Comparison of ENCODE assay signal across 40 cellular contexts in genomic region chr20:63396300-63396699, GRCh38. TPM values are rescaled to one million over a fixed set of nuclear protein-coding genes. Genes with fewer than 3 reads are reported as not detected.
"Had no signal": no experiment of that assay in that cellular context is flagged by ENCODE, and none has a peak within 500 bp of the region (broad histone marks: within the 10 kb centered on the region; RNA-seq: fewer than 3 reads in every experiment).

No MANE protein-coding gene starts in this region.

- DNase-seq: Karpas-422, Kasumi-1, MG63, MM.1S, MV-4-11, NCI-H1048, NCI-H1092, NCI-H1092 treated with DMSO at 0.1 percent for 48 hours, NCI-H1105, NCI-H1105 treated with DMSO at 0.1 percent for 48 hours, NCI-H1417, NCI-H1417 treated with DMSO at 0.1 percent for 48 hours, NCI-H1436, NCI-H1436 treated with DMSO at 0.1 percent for 48 hours, NCI-H146, NCI-H1694, NCI-H1694 treated with DMSO at 0.1 percent for 48 hours, NCI-H187, NCI-H187 treated with DMSO at 0.1 percent for 48 hours, NCI-H1930, NCI-H2029, NCI-H2029 treated with DMSO at 0.1 percent for 48 hours, NCI-H2081, NCI-H2081 treated with DMSO at 0.1 percent for 48 hours, NCI-H2107, NCI-H2171, NCI-H2171 treated with DMSO at 0.1 percent for 48 hours, NCI-H2227 treated with DMSO at 0.1 percent for 48 hours, NCI-H226, NCI-H345, NCI-H446, NCI-H446 treated with DMSO at 0.1 percent for 48 hours, NCI-H510A, NCI-H510A treated with DMSO at 0.1 percent for 48 hours, NCI-H524 had no signal

- H3K9ac ChIP-seq: KMS-11 had no signal

- H3K27ac ChIP-seq: KMS-11 had no signal

- H3K4me3 ChIP-seq: MG63 had no signal

- H3K4me2 ChIP-seq: KMS-11 had no signal

- H3K36me3 ChIP-seq: MG63 had no signal

RNA-seq across cellular contexts. Expression of gene CHRNA4, which starts 35.2 kb away (rescaled TPM):
- total RNA-seq: LHCN-M2, M059J, MCF 10A, NCI-H460 had no signal
